In the genomic region with DNA sequence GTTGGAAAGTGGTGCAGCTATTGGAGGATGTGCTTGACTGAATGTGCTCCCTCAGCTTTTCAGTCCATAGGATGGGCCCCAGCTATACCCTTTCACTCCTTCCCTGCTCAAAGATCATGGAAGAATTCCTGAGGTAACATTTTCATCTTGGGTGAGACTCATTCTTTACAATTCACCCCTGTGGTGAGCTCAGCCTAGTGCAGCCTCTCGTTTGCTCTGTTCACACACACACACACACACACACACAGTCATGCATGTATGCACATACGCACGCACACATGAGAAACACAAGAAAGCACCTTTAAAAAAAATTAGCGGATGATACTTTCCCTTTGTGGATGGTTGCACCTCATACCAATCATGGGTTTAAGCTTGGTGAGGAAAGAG, we compare ENCODE assay signal across 1 cellular context.
TF ChIP-seq lines count a peak whose summit lies in the region.

No MANE protein-coding gene starts in this region.

TF ChIP-seq in WTC11, 78 proteins besides CTCF, POLR2A, EP300 and RAD21 (continued from another document):
- TF ChIP-seq, protein P1, sequence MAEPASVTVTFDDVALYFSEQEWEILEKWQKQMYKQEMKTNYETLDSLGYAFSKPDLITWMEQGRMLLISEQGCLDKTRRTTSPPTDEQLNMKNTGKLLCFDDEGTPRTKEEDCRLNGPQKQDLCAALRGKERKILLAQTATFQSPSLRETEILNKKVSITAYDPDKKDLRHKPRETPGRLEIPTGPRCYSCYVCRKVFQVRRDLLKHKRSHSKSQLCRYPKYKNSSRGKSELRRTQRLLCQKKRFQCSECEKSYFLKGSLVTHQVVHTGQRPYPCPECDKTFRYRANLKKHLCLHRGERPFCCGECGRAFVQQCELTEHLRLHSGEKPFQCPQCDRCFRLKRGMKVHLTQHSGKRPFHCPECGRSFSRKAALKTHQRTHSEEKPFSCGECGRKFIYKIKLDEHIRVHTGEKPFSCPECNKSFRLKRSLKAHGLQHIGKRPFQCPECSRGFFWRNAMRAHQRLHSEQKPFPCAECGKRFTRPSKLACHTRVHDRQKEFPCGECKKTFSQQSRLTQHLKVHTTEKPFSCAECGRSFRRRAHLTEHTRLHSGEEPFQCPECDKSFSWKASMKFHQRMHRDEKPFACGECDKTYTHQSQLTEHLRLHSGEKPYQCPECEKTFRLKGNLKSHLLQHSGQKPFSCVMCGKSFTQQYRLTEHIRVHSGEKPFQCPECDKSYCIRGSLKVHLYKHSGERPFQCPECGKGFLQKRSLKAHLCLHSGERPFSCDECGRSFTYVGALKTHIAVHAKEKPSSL (CRISPR knock-in tag; conservative IDR thresholded peaks at IDR 0.05) = no peak
- TF ChIP-seq ZNF121 (CRISPR knock-in tag; IDR thresholded peaks at IDR 0.05) = no peak
- TF ChIP-seq, protein P2, sequence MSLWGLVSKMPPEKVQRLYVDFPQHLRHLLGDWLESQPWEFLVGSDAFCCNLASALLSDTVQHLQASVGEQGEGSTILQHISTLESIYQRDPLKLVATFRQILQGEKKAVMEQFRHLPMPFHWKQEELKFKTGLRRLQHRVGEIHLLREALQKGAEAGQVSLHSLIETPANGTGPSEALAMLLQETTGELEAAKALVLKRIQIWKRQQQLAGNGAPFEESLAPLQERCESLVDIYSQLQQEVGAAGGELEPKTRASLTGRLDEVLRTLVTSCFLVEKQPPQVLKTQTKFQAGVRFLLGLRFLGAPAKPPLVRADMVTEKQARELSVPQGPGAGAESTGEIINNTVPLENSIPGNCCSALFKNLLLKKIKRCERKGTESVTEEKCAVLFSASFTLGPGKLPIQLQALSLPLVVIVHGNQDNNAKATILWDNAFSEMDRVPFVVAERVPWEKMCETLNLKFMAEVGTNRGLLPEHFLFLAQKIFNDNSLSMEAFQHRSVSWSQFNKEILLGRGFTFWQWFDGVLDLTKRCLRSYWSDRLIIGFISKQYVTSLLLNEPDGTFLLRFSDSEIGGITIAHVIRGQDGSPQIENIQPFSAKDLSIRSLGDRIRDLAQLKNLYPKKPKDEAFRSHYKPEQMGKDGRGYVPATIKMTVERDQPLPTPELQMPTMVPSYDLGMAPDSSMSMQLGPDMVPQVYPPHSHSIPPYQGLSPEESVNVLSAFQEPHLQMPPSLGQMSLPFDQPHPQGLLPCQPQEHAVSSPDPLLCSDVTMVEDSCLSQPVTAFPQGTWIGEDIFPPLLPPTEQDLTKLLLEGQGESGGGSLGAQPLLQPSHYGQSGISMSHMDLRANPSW (CRISPR knock-in tag; conservative IDR thresholded peaks at IDR 0.05; ENCODE audit: low read depth) = no peak
